12 cellular contexts compared by ENCODE assay signal in the genomic region with DNA sequence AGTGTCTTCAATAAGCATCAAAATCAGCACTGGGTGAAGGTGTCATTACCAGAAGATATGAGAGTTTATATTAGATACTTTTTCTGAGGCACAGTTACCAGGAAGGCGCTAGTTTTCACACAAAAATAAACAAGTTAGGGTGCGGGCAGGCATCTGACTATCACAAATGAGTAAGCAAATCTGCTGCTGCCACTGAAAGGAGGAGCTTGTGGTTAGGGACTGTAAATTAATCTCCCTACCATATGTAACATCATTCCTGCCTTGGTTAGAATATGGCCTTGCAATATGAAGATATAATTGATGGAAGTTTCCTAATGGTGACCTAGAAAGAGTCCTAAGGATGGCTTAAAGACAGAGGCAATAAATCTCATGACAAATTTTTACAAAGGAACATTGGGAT. TPM values are rescaled to one million over a fixed set of nuclear protein-coding genes. Genes with fewer than 3 reads are reported as not detected.
DNase-seq lines count a peak whose midpoint lies in the region; ATAC-seq and TF ChIP-seq lines count a peak whose summit lies in the region.
"Had no signal": no experiment of that assay in that cellular context is flagged by ENCODE, and none has a peak within 500 bp of the region (broad histone marks: within the 10 kb centered on the region; RNA-seq: fewer than 3 reads in every experiment).

No MANE protein-coding gene starts in this region.

- no peak overlapping the region for H3K27ac Mint-ChIP-seq in activated T-helper 17 cell treated with anti-CD3 and anti-CD28 coated beads, Interleukin-2, amount 50 U/mL, for 72 hours
- peak overlapping the region in 2 of 3 experiments; percentile 3 to 16 for H3K27ac Mint-ChIP-seq in nephron

- TF ChIP-seq CTCF in nephron (IDR thresholded peaks at IDR 0.05; ENCODE audit: unreplicated experiment in 3 of 3), result no peak
- no peak for TF ChIP-seq CTCF in lower leg skin (IDR thresholded peaks at IDR 0.05)

- H3K36me3 Mint-ChIP-seq in activated T-helper 17 cell treated with anti-CD3 and anti-CD28 coated beads, Interleukin-2, amount 50 U/mL, for 72 hours (ENCODE audit: low read depth), result no peaks in the 10 kb centered on the region
- H3K36me3 Mint-ChIP-seq in nephron (ENCODE audit: low read depth), result no peaks in the 10 kb centered on the region

- H3K4me3 Mint-ChIP-seq in activated T-helper 17 cell treated with anti-CD3 and anti-CD28 coated beads, Interleukin-2, amount 50 U/mL, for 72 hours, result no peak overlapping the region
- H3K4me3 Mint-ChIP-seq in nephron, result no peak overlapping the region
- H3K4me3 Mint-ChIP-seq: activated T-cell treated with anti-CD3 and anti-CD28 coated beads, Interleukin-2, amount 50 U/mL, for 4 hours had no signal

- intact Hi-C loops in lower leg skin (cut with DNase I; ENCODE audit: low total_unique reads), result no loop called here

- H3K4me1 Mint-ChIP-seq in activated T-helper 17 cell treated with anti-CD3 and anti-CD28 coated beads, Interleukin-2, amount 50 U/mL, for 72 hours, result peaks cover 5% of the 10 kb centered on the region
- H3K4me1 Mint-ChIP-seq in nephron, result peaks cover 35% of the 10 kb centered on the region

- peak; percentile 87 for DNase-seq in H4 (ENCODE audit: low spot score)
- peak; percentile 94 for DNase-seq in NCI-H2171 treated with DMSO at 0.1 percent for 48 hours (lab: John Stamatoyannopoulos, UW)
- DNase-seq in hypothalamus (lab: John Stamatoyannopoulos, UW), result no peak
- DNase-seq in lower leg skin (ENCODE audit: low spot score in 2 of 2), result no peak
- no peak for DNase-seq in SHP77 (lab: John Stamatoyannopoulos, UW)
- DNase-seq: activated T-cell treated with anti-CD3 and anti-CD28 coated beads, Interleukin-2, amount 50 U/mL, for 4 hours; caudate nucleus; foreskin melanocyte; Kasumi-1 had no signal

- WGBS in lower leg skin, 2 donors, result 57 to 64% methylated on average over 2 of the region's 2 CpGs

- ATAC-seq in activated T-helper 17 cell treated with anti-CD3 and anti-CD28 coated beads, Interleukin-2, amount 50 U/mL, for 72 hours (replicated peaks), result peak; percentile 51
- no peak for ATAC-seq in HG02840 (IDR thresholded peaks at IDR 0.05; ENCODE audit: low FRiP score, unreplicated experiment)
- ATAC-seq: activated T-cell treated with anti-CD3 and anti-CD28 coated beads, Interleukin-2, amount 50 U/mL, for 4 hours had no signal

- no peaks in the 10 kb centered on the region for H3K9me3 Mint-ChIP-seq in activated T-helper 17 cell treated with anti-CD3 and anti-CD28 coated beads, Interleukin-2, amount 50 U/mL, for 72 hours
- H3K9me3 Mint-ChIP-seq in nephron, result no peaks in the 10 kb centered on the region
- H3K9me3 Mint-ChIP-seq: activated T-cell treated with anti-CD3 and anti-CD28 coated beads, Interleukin-2, amount 50 U/mL, for 4 hours had no signal

- H3K4me3 ChIP-seq in lower leg skin (ENCODE audit: low read depth, poor library complexity, severe bottlenecking), result no peak overlapping the region

- H3K27me3 Mint-ChIP-seq in activated T-helper 17 cell treated with anti-CD3 and anti-CD28 coated beads, Interleukin-2, amount 50 U/mL, for 72 hours, result no peaks in the 10 kb centered on the region
- no peaks in the 10 kb centered on the region for H3K27me3 Mint-ChIP-seq in nephron (ENCODE audit: low read depth)

- no peak for TF ChIP-seq POLR2A in lower leg skin (IDR thresholded peaks at IDR 0.05)

RNA-seq across cellular contexts. Expression of a gene that starts 19.5 kb away (rescaled TPM):
- total RNA-seq in H4 (2014; rRNA removed; shearing (Covaris generic)), result 343 and 403 TPM in 2 replicates
- total RNA-seq in activated T-helper 17 cell treated with anti-CD3 and anti-CD28 coated beads, Interleukin-2, amount 50 U/mL, for 72 hours, result 10 to 100 TPM; 67.5 to 96.9 TPM
- 100 to 1,000 TPM in 1 of 4 donors, 10 to 100 TPM in 3; 58.5 to 127 (median 78.4) TPM for total RNA-seq in lower leg skin

RNA-seq across cellular contexts. Expression of a gene that starts 47.5 kb away (rescaled TPM):
- total RNA-seq in H4 (2014; rRNA removed; shearing (Covaris generic)), result 6.2 and 9.7 TPM in 2 replicates
- 10 to 100 TPM; 26.7 to 34.0 TPM for total RNA-seq in activated T-helper 17 cell treated with anti-CD3 and anti-CD28 coated beads, Interleukin-2, amount 50 U/mL, for 72 hours
- total RNA-seq in lower leg skin, result 1 to 10 TPM; 2.5 to 4.9 (median 3.5) TPM

Comparison
In these comparisons a context has a peak if more than half of its experiments do, and no peak if none do; other contexts are left out.
1. DNase-seq: peak in H4 (single experiment) and NCI-H2171 treated with DMSO at 0.1 percent for 48 hours (single experiment); none in hypothalamus (0 of 51), lower leg skin (0 of 2) and SHP77 (0 of 2).